In genomic region chr21:23887709-23888303, GRCh38 we compare ENCODE assay signal across 9 cellular contexts.
DNase-seq lines count a peak whose midpoint lies in the region; ATAC-seq, FAIRE-seq and TF ChIP-seq lines count a peak whose summit lies in the region.
"Had no signal": no experiment of that assay in that cellular context is flagged by ENCODE, and none has a peak within 500 bp of the region (broad histone marks: within the 10 kb centered on the region; RNA-seq: fewer than 3 reads in every experiment).

No MANE protein-coding gene starts in this region.

- TF ChIP-seq POLR2A in gastroesophageal sphincter (IDR thresholded peaks at IDR 0.05) (no peak), body of pancreas (IDR thresholded peaks at IDR 0.05) (no peak)

- H3K4me3 Mint-ChIP-seq in activated CD4-positive, alpha-beta T cell treated with anti-CD3 and anti-CD28 coated beads for 36 hours, result peak overlapping the region; percentile 39
- H3K4me3 Mint-ChIP-seq in Calu3 (ENCODE audit: low read depth, unreplicated experiment), result no peak overlapping the region

- FAIRE-seq in small intestine (lab: Jason Lieb, UNC), result no peak

- H3K27me3 Mint-ChIP-seq in activated CD4-positive, alpha-beta T cell treated with anti-CD3 and anti-CD28 coated beads for 36 hours, result no peaks in the 10 kb centered on the region
- no peaks in the 10 kb centered on the region for H3K27me3 Mint-ChIP-seq in Calu3 (ENCODE audit: unreplicated experiment)

- no TSS peak for BruUV-seq in Calu3 (replicated peaks; lab: Mats Ljungman, UMichigan)

- TF ChIP-seq CTCF in gastroesophageal sphincter (IDR thresholded peaks at IDR 0.05) (no peak), Calu3 (IDR thresholded peaks at IDR 0.05; ENCODE audit: unreplicated experiment) (no peak), body of pancreas (IDR thresholded peaks at IDR 0.05) (no peak)

- H3K9me3 ChIP-seq in small intestine (ENCODE audit: control insufficient read depth, low read depth) (peaks cover 2% of the 10 kb centered on the region), gastroesophageal sphincter (no peaks in the 10 kb centered on the region), body of pancreas (no peaks in the 10 kb centered on the region)

- no peaks in the 10 kb centered on the region for H3K4me1 Mint-ChIP-seq in activated CD4-positive, alpha-beta T cell treated with anti-CD3 and anti-CD28 coated beads for 36 hours
- H3K4me1 Mint-ChIP-seq in Calu3 (ENCODE audit: low read depth, unreplicated experiment), result no peaks in the 10 kb centered on the region

- POLR2A ChIA-PET in activated CD4-positive, alpha-beta T cell treated with anti-CD3 and anti-CD28 coated beads for 36 hours (lab: Charles Lee), result no interaction called here

- no peaks in the 10 kb centered on the region for H3K36me3 ChIP-seq in small intestine (ENCODE audit: control insufficient read depth in 2 of 2, insufficient read depth in 2 of 2, low read length in 2 of 2)
- H3K36me3 ChIP-seq in gastroesophageal sphincter, result no peaks in the 10 kb centered on the region
- H3K36me3 ChIP-seq in body of pancreas (replicated peaks in 1 of 2; ENCODE audit: insufficient read depth in 1 of 2, low read depth in 2 of 2), result no peaks in the 10 kb centered on the region

- H3K27ac Mint-ChIP-seq in activated CD4-positive, alpha-beta T cell treated with anti-CD3 and anti-CD28 coated beads for 36 hours, result no peak overlapping the region
- no peak overlapping the region for H3K27ac Mint-ChIP-seq in Calu3 (ENCODE audit: unreplicated experiment)

- H3K4me3 ChIP-seq in small intestine (ENCODE audit: low read depth in 1 of 2, low read length in 2 of 2) (no peak overlapping the region), gastroesophageal sphincter (no peak overlapping the region), body of pancreas (no peak overlapping the region)

- WGBS in small intestine, 3 donors, result 66 to 81% (median 69%) methylated on average over 11 of the region's 11 CpGs
- WGBS in gastroesophageal sphincter (ENCODE audit: low coverage in 1 of 2), 2 donors, result 87 to 89% methylated on average over 4 to 11 of the region's 11 CpGs
- 74 to 80% methylated on average over 11 of the region's 11 CpGs for WGBS in body of pancreas, 2 donors

- ATAC-seq in GM19025 (IDR thresholded peaks at IDR 0.05; ENCODE audit: low read depth, unreplicated experiment), result peak; percentile 89
- ATAC-seq in HG03520 (IDR thresholded peaks at IDR 0.05; ENCODE audit: unreplicated experiment), result peak; percentile 88
- peak; percentile 36 for ATAC-seq in activated CD4-positive, alpha-beta T cell treated with anti-CD3 and anti-CD28 coated beads for 36 hours
- no peak for ATAC-seq in gastroesophageal sphincter
- no peak for ATAC-seq in body of pancreas
- ATAC-seq: HCT116 had no signal

- peak; percentile 10 for DNase-seq in activated CD4-positive, alpha-beta T cell treated with anti-CD3 and anti-CD28 coated beads for 36 hours
- DNase-seq in small intestine (peak; percentile 2), Calu3 (no peak), body of pancreas (no peak), cerebellar nuclear complex (lab: John Stamatoyannopoulos, UW) (no peak)

- no peak for TF ChIP-seq EP300 in gastroesophageal sphincter (IDR thresholded peaks at IDR 0.05)

- H3K9me3 Mint-ChIP-seq in activated CD4-positive, alpha-beta T cell treated with anti-CD3 and anti-CD28 coated beads for 36 hours (ENCODE audit: low read depth), result no peaks in the 10 kb centered on the region
- H3K9me3 Mint-ChIP-seq in Calu3 (ENCODE audit: low read depth, unreplicated experiment), result peaks cover 5% of the 10 kb centered on the region

- H3K4me1 ChIP-seq in small intestine (ENCODE audit: control insufficient read depth in 2 of 2, insufficient read depth in 1 of 2, low read depth in 1 of 2, low read length in 1 of 2) (no peaks in the 10 kb centered on the region), gastroesophageal sphincter (no peaks in the 10 kb centered on the region), body of pancreas (no peaks in the 10 kb centered on the region)

- H3K36me3 Mint-ChIP-seq in activated CD4-positive, alpha-beta T cell treated with anti-CD3 and anti-CD28 coated beads for 36 hours (ENCODE audit: low read depth), result no peaks in the 10 kb centered on the region
- H3K36me3 Mint-ChIP-seq in Calu3 (ENCODE audit: insufficient read depth, unreplicated experiment), result no peaks in the 10 kb centered on the region

- intact Hi-C loops in activated CD4-positive, alpha-beta T cell treated with anti-CD3 and anti-CD28 coated beads for 36 hours (cut with DNase I, micrococcal nuclease), result no loop called here
- intact Hi-C loops in Calu3 (cut with micrococcal nuclease; ENCODE audit: unreplicated experiment) (no loop called here), body of pancreas (cut with DNase I) (no loop called here)

- no peaks in the 10 kb centered on the region for H3K27me3 ChIP-seq in small intestine (ENCODE audit: control insufficient read depth in 2 of 2, insufficient read depth in 2 of 2, low read length in 2 of 2)
- no peaks in the 10 kb centered on the region for H3K27me3 ChIP-seq in gastroesophageal sphincter
- H3K27me3 ChIP-seq in body of pancreas, result no peaks in the 10 kb centered on the region

- H3K27ac ChIP-seq in small intestine (ENCODE audit: low read depth in 1 of 2, low read length in 1 of 2), result no peak overlapping the region
- no peak overlapping the region for H3K27ac ChIP-seq in gastroesophageal sphincter
- no peak overlapping the region for H3K27ac ChIP-seq in body of pancreas

- CTCF ChIA-PET in activated CD4-positive, alpha-beta T cell treated with anti-CD3 and anti-CD28 coated beads for 36 hours (lab: Charles Lee), result no interaction called here
- CTCF ChIA-PET in Calu3 (lab: Charles Lee), result no interaction called here

Comparison
In these comparisons a context has a peak if more than half of its experiments do, and no peak if none do; other contexts are left out.
1. ATAC-seq: peak in GM19025 (single experiment), HG03520 (single experiment) and activated CD4-positive, alpha-beta T cell treated with anti-CD3 and anti-CD28 coated beads for 36 hours (single experiment); none in gastroesophageal sphincter (single experiment) and body of pancreas (single experiment).
2. DNase-seq: peak in activated CD4-positive, alpha-beta T cell treated with anti-CD3 and anti-CD28 coated beads for 36 hours (single experiment) and small intestine (single experiment); none in Calu3 (single experiment), body of pancreas (0 of 4) and cerebellar nuclear complex (0 of 2).